8 cellular contexts compared by ENCODE assay signal in the genomic region with DNA sequence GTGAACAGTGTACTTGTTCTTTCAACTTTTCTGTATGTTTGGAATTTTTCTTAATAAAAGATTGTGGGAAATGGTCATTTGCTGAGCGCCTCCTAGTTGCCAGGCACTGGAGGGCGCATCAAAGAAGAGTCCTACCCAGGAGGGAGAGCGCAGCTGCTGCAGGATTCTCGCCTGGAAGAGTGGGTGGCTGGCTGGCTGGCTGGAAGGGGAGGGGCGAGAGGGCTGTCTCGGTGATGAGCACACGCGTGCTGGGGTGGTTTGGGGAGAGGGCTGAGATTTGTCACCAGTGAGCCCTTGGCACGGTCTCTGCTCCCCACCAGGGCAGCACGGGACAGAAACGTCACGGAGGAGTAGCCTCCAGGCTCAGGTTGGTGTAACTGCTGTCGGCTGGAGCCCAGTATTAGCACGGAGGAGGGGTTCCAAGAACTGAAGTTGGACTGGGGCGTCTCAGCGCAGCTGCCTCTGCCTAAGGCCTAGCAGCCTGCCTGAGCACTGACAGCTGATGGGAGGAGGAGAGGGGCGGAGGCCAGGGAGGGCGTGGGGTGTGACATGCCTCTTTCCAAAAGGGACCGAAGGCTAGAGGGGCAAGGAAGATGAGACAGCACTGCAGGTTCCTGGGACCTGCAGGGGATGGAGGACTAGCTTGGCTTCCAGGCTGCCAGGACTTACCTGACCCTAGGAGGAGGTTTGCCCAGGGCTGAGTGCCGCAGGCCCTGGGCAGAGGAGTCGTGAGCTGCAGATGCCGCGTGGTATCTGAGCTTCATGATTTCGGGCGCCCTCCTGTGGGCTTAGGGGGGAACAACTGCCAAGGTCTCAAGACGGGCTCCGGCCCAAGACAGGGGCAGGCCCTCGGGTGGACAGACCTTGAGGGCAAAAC. TPM values are rescaled to one million over a fixed set of nuclear protein-coding genes. Genes with fewer than 3 reads are reported as not detected.
DNase-seq lines count a peak whose midpoint lies in the region; ATAC-seq and TF ChIP-seq lines count a peak whose summit lies in the region.

No MANE protein-coding gene starts in this region.

- peak overlapping the region in 4 of 5 donors; percentile 26 to 70 (median 41) for H3K9ac ChIP-seq in subcutaneous abdominal adipose tissue (ENCODE audit: low read length in 5 of 5)

- no peaks in the 10 kb centered on the region for H3K9me3 ChIP-seq in subcutaneous abdominal adipose tissue (ENCODE audit: control insufficient read depth in 5 of 5, low read length in 5 of 5)

- no peaks in the 10 kb centered on the region for H3K27me3 ChIP-seq in foreskin keratinocyte
- H3K27me3 ChIP-seq in subcutaneous abdominal adipose tissue (ENCODE audit: control insufficient read depth in 5 of 5, insufficient read depth in 4 of 5, low read length in 5 of 5): peaks cover 0 to 3% (median 0%) of the 10 kb centered on the region in 5 donors

- peaks cover 0 to 6% (median 0%) of the 10 kb centered on the region in 5 donors for H3K36me3 ChIP-seq in subcutaneous abdominal adipose tissue (ENCODE audit: control insufficient read depth in 5 of 5, insufficient read depth in 5 of 5, low read length in 5 of 5)

- TF ChIP-seq CTCF in LNCaP clone FGC (IDR thresholded peaks at IDR 0.05; ENCODE audit: control insufficient read depth, extremely low read depth, insufficient read depth) (peak; percentile 85), foreskin keratinocyte (conservative IDR thresholded peaks at IDR 0.05) (peak; percentile 92)

- no peak overlapping the region for H3K27ac ChIP-seq in foreskin keratinocyte
- H3K27ac ChIP-seq in subcutaneous abdominal adipose tissue (ENCODE audit: low read depth, low read length): peak overlapping the region; percentile 88

- H3K4me3 ChIP-seq in LNCaP clone FGC (ENCODE audit: low read depth, low read length) (no peak overlapping the region), subcutaneous abdominal adipose tissue (ENCODE audit: low read depth in 1 of 5, low read length in 5 of 5) (peak overlapping the region; percentile 34 to 54 (median 51))

- DNase-seq in EH (ENCODE audit: low read depth) (peak; percentile 88), H4 (ENCODE audit: low spot score) (peak; percentile 79), LNCaP clone FGC (ENCODE audit: low read depth) (peak; percentile 67), SHP77 (lab: John Stamatoyannopoulos, UW) (peak; percentile 91 to 93), foreskin keratinocyte (peak; percentile 62 to 79), non-pigmented ciliary epithelial cell (ENCODE audit: low read depth) (peak; percentile 58)
- DNase-seq in activated gamma-delta T cell treated with anti-CD3 and anti-CD28 coated beads, Interleukin-2, amount 50 U/mL, for 16 hours (ENCODE audit: low read depth): peak; percentile 68

- H3K4me1 ChIP-seq in foreskin keratinocyte: peaks cover 25% of the 10 kb centered on the region
- H3K4me1 ChIP-seq in subcutaneous abdominal adipose tissue (ENCODE audit: control insufficient read depth in 5 of 5, insufficient read depth in 5 of 5, low read length in 5 of 5): peaks cover 10 to 85% (median 71%) of the 10 kb centered on the region in 5 donors

- peak; percentile 54 for ATAC-seq in foreskin keratinocyte

RNA-seq across cellular contexts. Expression of a gene that starts 5.7 kb away (rescaled TPM):
- total RNA-seq in H4 (2014; rRNA removed; shearing (Covaris generic)): 0.10 and 2.4 TPM in 2 replicates
- 0.48 and 0.49 TPM in 2 replicates for total RNA-seq in foreskin keratinocyte
- polyA plus RNA-seq in foreskin keratinocyte: 0.45 and 0.50 TPM in 2 replicates

RNA-seq across cellular contexts. Expression of a gene that starts 37.4 kb away (rescaled TPM):
- 8.4 and 10.0 TPM in 2 replicates for total RNA-seq in H4 (2014; rRNA removed; shearing (Covaris generic))
- 12.9 and 15.5 TPM in 2 replicates for total RNA-seq in foreskin keratinocyte
- polyA plus RNA-seq in foreskin keratinocyte: 2.7 and 4.3 TPM in 2 replicates
